Comparison of ENCODE assay signal across 17 cellular contexts in the genomic region with DNA sequence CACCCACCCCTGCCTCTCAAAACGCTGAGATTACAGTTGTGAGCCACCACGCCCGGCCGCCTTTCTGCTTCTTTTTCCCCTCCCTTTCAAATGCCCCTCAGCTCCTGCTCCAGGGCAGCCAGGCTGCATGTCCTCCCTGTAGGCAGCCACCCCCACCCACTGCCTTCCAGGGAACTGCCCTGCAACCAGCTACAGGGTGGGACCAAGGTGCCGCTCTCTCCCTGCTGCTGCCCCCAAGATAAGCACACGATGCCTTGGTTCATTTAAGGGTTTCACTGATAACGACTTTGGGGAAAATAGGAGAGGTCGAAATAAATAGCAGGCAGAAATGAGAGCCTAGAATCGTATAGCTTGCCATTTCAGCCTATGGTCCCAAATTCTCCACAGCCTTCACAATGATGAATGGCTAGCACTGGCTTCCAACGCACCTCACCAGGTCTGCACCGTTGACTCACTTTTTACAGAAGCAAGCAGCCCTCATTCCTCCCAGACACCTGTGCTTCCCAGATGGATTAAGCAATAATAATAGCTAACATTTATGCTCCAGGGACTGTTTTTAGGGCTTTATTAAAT.
"Had no signal": no experiment of that assay in that cellular context is flagged by ENCODE, and none has a peak within 500 bp of the region (broad histone marks: within the 10 kb centered on the region; RNA-seq: fewer than 3 reads in every experiment).

No MANE protein-coding gene starts in this region.

- H3K4me1 Mint-ChIP-seq: neural crest cell had no signal

- H3K4me3 Mint-ChIP-seq: activated CD4-positive, alpha-beta T cell treated with anti-CD3 and anti-CD28 coated beads, Interleukin-2, amount 10 ng/mL, durations not matched to agents 7 days and 5 days; immature natural killer cell; neural crest cell; stimulated activated naive CD8-positive, alpha-beta T cell treated with anti-CD3 and anti-CD28 coated beads, Interleukin-15, Interleukin-2, amounts not matched to agents 100 ng/mL and 50 ng/mL, for 24 hours; type B pancreatic cell had no signal

- H3K27me3 Mint-ChIP-seq: activated CD4-positive, alpha-beta T cell treated with anti-CD3 and anti-CD28 coated beads, Interleukin-2, amount 10 ng/mL, durations not matched to agents 7 days and 5 days; stimulated activated naive CD8-positive, alpha-beta T cell treated with anti-CD3 and anti-CD28 coated beads, Interleukin-15, Interleukin-2, amounts not matched to agents 100 ng/mL and 50 ng/mL, for 24 hours; type B pancreatic cell had no signal

- DNase-seq: activated CD4-positive, alpha-beta T cell treated with anti-CD3 and anti-CD28 coated beads, Interleukin-2, amount 10 ng/mL, durations not matched to agents 7 days and 5 days; activated effector memory CD4-positive, alpha-beta T cell treated with anti-CD3 and anti-CD28 coated beads, Interleukin-2, amount 50 U/mL, for 16 hours; activated T-cell treated with anti-CD3 and anti-CD28 coated beads, Interleukin-2, amount 50 U/mL, for 1 hour; cerebellar nuclear complex; effector memory CD4-positive, alpha-beta T cell; head of caudate nucleus; immature natural killer cell; lower lobe of right lung; midbrain; stimulated activated CD4-positive, alpha-beta T cell treated with anti-CD3 and anti-CD28 coated beads, Interleukin-4, amount 100 ng/mL, for 4 hours; stimulated activated CD8-positive, alpha-beta memory T cell treated with anti-CD3 and anti-CD28 coated beads, Interleukin-4, amount 100 ng/mL, for 48 hours; SW 1271; WERI-Rb-1 had no signal

- ATAC-seq: lower lobe of right lung, right lobe of liver had no signal

- H3K9me3 Mint-ChIP-seq: activated CD4-positive, alpha-beta T cell treated with anti-CD3 and anti-CD28 coated beads, Interleukin-2, amount 10 ng/mL, durations not matched to agents 7 days and 5 days; immature natural killer cell; neural crest cell; stimulated activated naive CD8-positive, alpha-beta T cell treated with anti-CD3 and anti-CD28 coated beads, Interleukin-15, Interleukin-2, amounts not matched to agents 100 ng/mL and 50 ng/mL, for 24 hours; type B pancreatic cell had no signal

- H3K27ac Mint-ChIP-seq: activated CD4-positive, alpha-beta T cell treated with anti-CD3 and anti-CD28 coated beads, Interleukin-2, amount 10 ng/mL, durations not matched to agents 7 days and 5 days; type B pancreatic cell had no signal
